ENCODE assay signal across 8 cellular contexts in genomic region chr6:8064638-8065518, GRCh38. TPM values are rescaled to one million over a fixed set of nuclear protein-coding genes. Genes with fewer than 3 reads are reported as not detected.
DNase-seq lines count a peak whose midpoint lies in the region; ATAC-seq and TF ChIP-seq lines count a peak whose summit lies in the region.

No MANE protein-coding gene starts in this region.

- H3K27me3 ChIP-seq in left ventricle myocardium inferior (ENCODE audit: low read depth) (no peaks in the 10 kb centered on the region), iPS-18a (ENCODE audit: control insufficient read depth, insufficient read depth, low read length) (no peaks in the 10 kb centered on the region), stomach smooth muscle (ENCODE audit: control insufficient read depth in 1 of 2, insufficient read depth in 2 of 2, low read length in 2 of 2) (no peaks in the 10 kb centered on the region)

- H3K9me3 Mint-ChIP-seq in activated CD8-positive, alpha-beta memory T cell treated with anti-CD3 and anti-CD28 coated beads, Interleukin-2, amount 10 ng/mL, durations not matched to agents 7 days and 5 days (ENCODE audit: low read depth): no peaks in the 10 kb centered on the region

- ATAC-seq in left cardiac atrium (no peak), HG03159 (IDR thresholded peaks at IDR 0.05; ENCODE audit: unreplicated experiment) (no peak), HG02970 (IDR thresholded peaks at IDR 0.05; ENCODE audit: low FRiP score, unreplicated experiment) (no peak)
- ATAC-seq in activated CD8-positive, alpha-beta memory T cell treated with anti-CD3 and anti-CD28 coated beads, Interleukin-2, amount 10 ng/mL, durations not matched to agents 7 days and 5 days: no peak

- CTCF ChIA-PET in activated CD8-positive, alpha-beta memory T cell treated with anti-CD3 and anti-CD28 coated beads, Interleukin-2, amount 10 ng/mL, durations not matched to agents 7 days and 5 days (lab: Charles Lee): interaction anchor here (0.8 to 1.8 kb wide), 3 partner anchors 12 to 37 kb away, joined by 3 to 11 read pairs (median 4); partner anchors contain the start of gene EEF1E1

- H3K4me3 ChIP-seq in left ventricle myocardium inferior: peak overlapping the region; percentile 95
- H3K4me3 ChIP-seq in iPS-18a (ENCODE audit: low read length): peak overlapping the region; percentile 93
- peak overlapping the region; percentile 86 to 90 for H3K4me3 ChIP-seq in stomach smooth muscle (ENCODE audit: low read length in 2 of 2)

- H3K27ac ChIP-seq in left ventricle myocardium inferior (replicated peaks): peak overlapping the region; percentile 94
- H3K27ac ChIP-seq in iPS-18a (ENCODE audit: low read length): peak overlapping the region; percentile 61
- H3K27ac ChIP-seq in stomach smooth muscle (ENCODE audit: low read length): peak overlapping the region; percentile 84

- H3K36me3 ChIP-seq in left ventricle myocardium inferior (peaks cover 17% of the 10 kb centered on the region), iPS-18a (ENCODE audit: control insufficient read depth, low read depth, low read length) (peaks cover 5% of the 10 kb centered on the region), stomach smooth muscle (ENCODE audit: control insufficient read depth in 2 of 2, insufficient read depth in 2 of 2, low read length in 2 of 2) (peaks cover 1 to 2% of the 10 kb centered on the region in 2 donors)

- H3K4me1 Mint-ChIP-seq in activated CD8-positive, alpha-beta memory T cell treated with anti-CD3 and anti-CD28 coated beads, Interleukin-2, amount 10 ng/mL, durations not matched to agents 7 days and 5 days: peaks cover 31% of the 10 kb centered on the region

- H3K27me3 Mint-ChIP-seq in activated CD8-positive, alpha-beta memory T cell treated with anti-CD3 and anti-CD28 coated beads, Interleukin-2, amount 10 ng/mL, durations not matched to agents 7 days and 5 days: no peaks in the 10 kb centered on the region

- H3K9ac ChIP-seq in iPS-18a (ENCODE audit: low read length) (peak overlapping the region; percentile 82), stomach smooth muscle (ENCODE audit: low read length in 2 of 2) (peak overlapping the region; percentile 85 to 91)

- H3K9me3 ChIP-seq in left ventricle myocardium inferior (replicated peaks) (no peaks in the 10 kb centered on the region), iPS-18a (ENCODE audit: control insufficient read depth, low read depth, low read length) (no peaks in the 10 kb centered on the region), stomach smooth muscle (ENCODE audit: control insufficient read depth in 2 of 2, low read length in 2 of 2) (no peaks in the 10 kb centered on the region)

- peak overlapping the region; percentile 95 for H3K27ac Mint-ChIP-seq in activated CD8-positive, alpha-beta memory T cell treated with anti-CD3 and anti-CD28 coated beads, Interleukin-2, amount 10 ng/mL, durations not matched to agents 7 days and 5 days

- peaks cover 23% of the 10 kb centered on the region for H3K4me1 ChIP-seq in left ventricle myocardium inferior
- peaks cover 11% of the 10 kb centered on the region for H3K4me1 ChIP-seq in iPS-18a (ENCODE audit: control insufficient read depth, low read depth, low read length)
- peaks cover 5% of the 10 kb centered on the region for H3K4me1 ChIP-seq in stomach smooth muscle (ENCODE audit: control insufficient read depth, insufficient read depth, low read length)

- TF ChIP-seq CTCF in left ventricle myocardium inferior (IDR thresholded peaks at IDR 0.05; ENCODE audit: borderline replicate concordance): no peak

- H3K4me3 Mint-ChIP-seq in activated CD8-positive, alpha-beta memory T cell treated with anti-CD3 and anti-CD28 coated beads, Interleukin-2, amount 10 ng/mL, durations not matched to agents 7 days and 5 days: peak overlapping the region; percentile 95

- intact Hi-C loops in left ventricle myocardium inferior (cut with micrococcal nuclease) (no loop called here), left cardiac atrium (cut with DNase I) (no loop called here)

- H3K36me3 Mint-ChIP-seq in activated CD8-positive, alpha-beta memory T cell treated with anti-CD3 and anti-CD28 coated beads, Interleukin-2, amount 10 ng/mL, durations not matched to agents 7 days and 5 days: peaks cover 16% of the 10 kb centered on the region

- DNase-seq in left ventricle myocardium inferior (no peak), left cardiac atrium (no peak)
- DNase-seq in activated CD8-positive, alpha-beta memory T cell treated with anti-CD3 and anti-CD28 coated beads, Interleukin-2, amount 10 ng/mL, durations not matched to agents 7 days and 5 days: no peak
- DNase-seq in activated CD4-positive, CD25-positive, alpha-beta regulatory T cell (lab: John Stamatoyannopoulos, UW): no peak

RNA-seq across cellular contexts. Expression of gene BLOC1S5, which starts 0.7 kb away (rescaled TPM):
- total RNA-seq in left ventricle myocardium inferior: 8.5 TPM
- 10 to 100 TPM in 1 of 2 donors, 1 to 10 TPM in 1; 7.8 to 10.7 TPM for total RNA-seq in left cardiac atrium
- total RNA-seq in activated CD8-positive, alpha-beta memory T cell treated with anti-CD3 and anti-CD28 coated beads, Interleukin-2, amount 10 ng/mL, durations not matched to agents 7 days and 5 days: 10 to 100 TPM; 18.2 to 23.7 TPM

RNA-seq across cellular contexts. Expression of gene EEF1E1, which starts 37.5 kb away (rescaled TPM):
- total RNA-seq in left ventricle myocardium inferior (15.5 TPM), left cardiac atrium (10 to 100 TPM; 14.5 to 18.5 TPM)
- total RNA-seq in activated CD8-positive, alpha-beta memory T cell treated with anti-CD3 and anti-CD28 coated beads, Interleukin-2, amount 10 ng/mL, durations not matched to agents 7 days and 5 days: 10 to 100 TPM; 32.1 to 47.1 TPM
